Comparison of ENCODE assay signal across 8 cellular contexts in genomic region chr19:11421607-11422098, GRCh38. TPM values are rescaled to one million over a fixed set of nuclear protein-coding genes. Genes with fewer than 3 reads are reported as not detected.
DNase-seq lines count a peak whose midpoint lies in the region; ATAC-seq, FAIRE-seq and TF ChIP-seq lines count a peak whose summit lies in the region.

No MANE protein-coding gene starts in this region.

- no peak overlapping the region for H2BK12ac ChIP-seq in trophoblast cell (ENCODE audit: low read length)

- WGBS in trophoblast cell (ENCODE audit: extremely low coverage, insufficient coverage, insufficient read length) = no CpG with 5 or more reads among the region's 24 CpGs

- H3K27me3 ChIP-seq in trophoblast cell (ENCODE audit: insufficient read depth, low read length) = peaks cover 8% of the 10 kb centered on the region

- H3K9me3 ChIP-seq in trophoblast cell (ENCODE audit: insufficient read depth, low read depth, low read length) = peaks cover 13% of the 10 kb centered on the region

- H3K23ac ChIP-seq in trophoblast cell (ENCODE audit: low read length) = no peak overlapping the region

- H4K8ac ChIP-seq in trophoblast cell (ENCODE audit: low read depth, low read length) = no peak overlapping the region

- H3K4me2 ChIP-seq in trophoblast cell (ENCODE audit: low read length) = peak overlapping the region; percentile 15

- no peak for TF ChIP-seq POLR2A in H54 (IDR thresholded peaks at IDR 0.05; ENCODE audit: low read depth, low read length)

- H2AK5ac ChIP-seq in trophoblast cell (ENCODE audit: low read length) = no peak overlapping the region

- peak; percentile 14 for ATAC-seq in HG03045 (IDR thresholded peaks at IDR 0.05; ENCODE audit: unreplicated experiment)
- peak; percentile 45 to 46 for ATAC-seq in activated CD4-positive, CD25-positive, alpha-beta regulatory T cell treated with anti-CD3 and anti-CD28 coated beads, Interleukin-2, amount 50 U/mL, for 24 hours

- no peak overlapping the region for H2BK120ac ChIP-seq in trophoblast cell (ENCODE audit: insufficient read depth, low read length, poor library complexity)

- peaks cover 2% of the 10 kb centered on the region for H3K79me2 ChIP-seq in trophoblast cell (ENCODE audit: control insufficient read depth, insufficient read depth, low read length, poor library complexity)

- no peak overlapping the region for H3K4ac ChIP-seq in trophoblast cell (ENCODE audit: low read depth, low read length)

- peak overlapping the region; percentile 37 for H4K12ac ChIP-seq in trophoblast cell (ENCODE audit: low read depth, low read length)

- H2BK5ac ChIP-seq in trophoblast cell (ENCODE audit: low read depth, low read length, poor library complexity) = no peak overlapping the region

- H3K9ac ChIP-seq in trophoblast cell (ENCODE audit: low read length) = no peak overlapping the region

- TF ChIP-seq CTCF in GM12865 (IDR thresholded peaks at IDR 0.05; ENCODE audit: insufficient read depth, low read depth, low read length, missing control alignments) (no peak), epithelial cell of esophagus (IDR thresholded peaks at IDR 0.05; ENCODE audit: insufficient read depth, low read depth, low read length, missing control alignments) (no peak)

- DNase-seq in GM12865 (ENCODE audit: low read depth) = peak; percentile 57
- DNase-seq in epithelial cell of esophagus (ENCODE audit: low read depth) = peak; percentile 25
- peak; percentile 45 to 64 for DNase-seq in trophoblast cell
- no peak for DNase-seq in NCI-H2171 treated with DMSO at 0.1 percent for 48 hours (lab: John Stamatoyannopoulos, UW)
- no peak for DNase-seq in H54 (ENCODE audit: insufficient read length, low spot score)
- no peak for DNase-seq in NCI-H526 treated with DMSO at 0.1 percent for 48 hours (lab: John Stamatoyannopoulos, UW)

- no peak overlapping the region for H3K27ac ChIP-seq in trophoblast cell (ENCODE audit: low read depth, low read length)

- no peak overlapping the region for H3K14ac ChIP-seq in trophoblast cell (ENCODE audit: low read length)

- H3K4me3 ChIP-seq in GM12865 (ENCODE audit: low read depth, low read length) (no peak overlapping the region), epithelial cell of esophagus (ENCODE audit: low read length) (no peak overlapping the region), trophoblast cell (ENCODE audit: low read depth, low read length) (no peak overlapping the region)

- peaks cover 7% of the 10 kb centered on the region for H3K79me1 ChIP-seq in trophoblast cell (ENCODE audit: low read length)

- H4K91ac ChIP-seq in trophoblast cell (ENCODE audit: low read depth, low read length) = no peak overlapping the region

- peaks cover 18 to 24% of the 10 kb centered on the region in 2 experiments for H3K4me1 ChIP-seq in trophoblast cell (ENCODE audit: control insufficient read depth in 1 of 2, insufficient read depth in 2 of 2, low read length in 2 of 2)

- H3K36me3 ChIP-seq in trophoblast cell (ENCODE audit: control insufficient read depth in 1 of 2, insufficient read depth in 2 of 2, low read length in 2 of 2) = no peaks in the 10 kb centered on the region

- H3K18ac ChIP-seq in trophoblast cell (ENCODE audit: low read length) = no peak overlapping the region

- no peak for FAIRE-seq in H54 (lab: Jason Lieb, UNC)

- H2AFZ ChIP-seq in trophoblast cell (ENCODE audit: insufficient read depth, low read length, poor library complexity) = peak overlapping the region; percentile 12

RNA-seq across cellular contexts. Expression of gene RGL3, which starts 2.5 kb away (rescaled TPM):
- polyA plus RNA-seq in trophoblast cell (2013) = 27.2 and 29.7 TPM in 2 replicates

RNA-seq across cellular contexts. Expression of gene ODAD3, which starts 13.3 kb away (rescaled TPM):
- 0.18 and 0.42 TPM in 2 replicates for polyA plus RNA-seq in trophoblast cell (2013)

RNA-seq across cellular contexts. Expression of gene PRKCSH, which starts 13.8 kb away (rescaled TPM):
- 250 TPM in 2 replicates for polyA plus RNA-seq in trophoblast cell (2013)

RNA-seq across cellular contexts. Expression of gene EPOR, which starts 37.5 kb away (rescaled TPM):
- polyA plus RNA-seq in trophoblast cell (2013) = 5.1 and 5.2 TPM in 2 replicates

RNA-seq across cellular contexts. Expression of gene SWSAP1, which starts 47.2 kb away (rescaled TPM):
- polyA plus RNA-seq in trophoblast cell (2013) = 3.2 and 3.6 TPM in 2 replicates

Comparison
In these comparisons a context has a peak if more than half of its experiments do, and no peak if none do; other contexts are left out.
1. DNase-seq: peak in GM12865 (single experiment), epithelial cell of esophagus (single experiment) and trophoblast cell (2 of 2); none in NCI-H2171 treated with DMSO at 0.1 percent for 48 hours (single experiment), H54 (single experiment) and NCI-H526 treated with DMSO at 0.1 percent for 48 hours (single experiment).